ENCODE assay signal across 20 cellular contexts in genomic region chr1:78737241-78737640, GRCh38.
DNase-seq lines count a peak whose midpoint lies in the region; FAIRE-seq and TF ChIP-seq lines count a peak whose summit lies in the region.
"Had no signal": no experiment of that assay in that cellular context is flagged by ENCODE, and none has a peak within 500 bp of the region (broad histone marks: within the 10 kb centered on the region; RNA-seq: fewer than 3 reads in every experiment).

No MANE protein-coding gene starts in this region.

- H2BK15ac ChIP-seq in mesenchymal stem cell (ENCODE audit: low read depth, poor library complexity, severe bottlenecking), result no peak overlapping the region

- no peak overlapping the region for H3K4ac ChIP-seq in mesenchymal stem cell (ENCODE audit: low read depth in 1 of 2, low read length in 2 of 2)

- TF ChIP-seq CTCF in fibroblast of villous mesenchyme (IDR thresholded peaks at IDR 0.05; ENCODE audit: insufficient read depth, low read depth, low read length), result no peak

- WGBS in mesenchymal stem cell, result no CpG with 5 or more reads among the region's 1 CpG

- DNase-seq in fibroblast of villous mesenchyme (ENCODE audit: low read depth) (peak; percentile 74), mesenchymal stem cell (peak; percentile 12), DMS79 treated with DMSO at 0.1 percent for 48 hours (lab: John Stamatoyannopoulos, UW) (no peak), GM12892 (ENCODE audit: insufficient read length) (no peak)
- DNase-seq: AML-193; Caco-2; Calu3; CD4-positive, alpha-beta T cell; CD8-positive, alpha-beta T cell; DND-41; EL; GDM1 had no signal

- no peaks in the 10 kb centered on the region for H3K36me3 ChIP-seq in mesenchymal stem cell (ENCODE audit: control insufficient read depth in 1 of 2, insufficient read depth in 2 of 2, low read depth in 1 of 2, low read length in 2 of 2)
- H3K36me3 ChIP-seq: BLaER1 treated with 17β-estradiol and CSF1 and Interleukin-3, amounts not matched to agents 10 nM and 100 nM had no signal

- no peak overlapping the region for H3K23ac ChIP-seq in mesenchymal stem cell (ENCODE audit: low read length in 2 of 2)

- H2AFZ ChIP-seq in mesenchymal stem cell (ENCODE audit: low read depth, low read length), result no peak overlapping the region

- H3K4me1 ChIP-seq in mesenchymal stem cell (ENCODE audit: control insufficient read depth, insufficient read depth, low read depth, low read length), result no peaks in the 10 kb centered on the region
- H3K4me1 ChIP-seq: A549; BLaER1 treated with 17β-estradiol and CSF1 and Interleukin-3, amounts not matched to agents 10 nM and 100 nM; Caco-2 had no signal

- H2BK5ac ChIP-seq in mesenchymal stem cell (ENCODE audit: low read depth, low read length, poor library complexity, severe bottlenecking), result no peak overlapping the region

- no peak overlapping the region for H2BK120ac ChIP-seq in mesenchymal stem cell (ENCODE audit: low read depth, low read length)

- no peak overlapping the region for H3K18ac ChIP-seq in mesenchymal stem cell (ENCODE audit: low read depth in 1 of 2, low read length in 2 of 2)

- no peak overlapping the region for H3K4me3 ChIP-seq in fibroblast of villous mesenchyme (ENCODE audit: low read depth, low read length)
- H3K4me3 ChIP-seq in mesenchymal stem cell (ENCODE audit: insufficient read depth in 1 of 2, low read depth in 1 of 2, low read length in 2 of 2), result no peak overlapping the region
- H3K4me3 ChIP-seq: A549; BLaER1 treated with 17β-estradiol and CSF1 and Interleukin-3, amounts not matched to agents 10 nM and 100 nM; GM12878 had no signal

- H4K8ac ChIP-seq in mesenchymal stem cell (ENCODE audit: low read length), result no peak overlapping the region

- no peak overlapping the region for H3K4me2 ChIP-seq in mesenchymal stem cell (ENCODE audit: low read length, poor library complexity, severe bottlenecking)
- H3K4me2 ChIP-seq: A549; BLaER1 treated with 17β-estradiol and CSF1 and Interleukin-3, amounts not matched to agents 10 nM and 100 nM had no signal

- no peak overlapping the region for H3K27ac ChIP-seq in mesenchymal stem cell (ENCODE audit: low read length, poor library complexity, severe bottlenecking)
- H3K27ac ChIP-seq: 22Rv1; A549; BLaER1 treated with 17β-estradiol and CSF1 and Interleukin-3, amounts not matched to agents 10 nM and 100 nM; C4-2B had no signal

- FAIRE-seq in endometrium (lab: Jason Lieb, UNC), result peak; percentile 99
- no peak for FAIRE-seq in GM12892 (lab: Jason Lieb, UNC)
- FAIRE-seq: A549, D721Med, GM12878, GM19239 had no signal

- H2BK12ac ChIP-seq in mesenchymal stem cell (ENCODE audit: low read length in 2 of 2), result no peak overlapping the region

- H3K9ac ChIP-seq in mesenchymal stem cell (ENCODE audit: low read length), result no peak overlapping the region
- H3K9ac ChIP-seq: BLaER1 treated with 17β-estradiol and CSF1 and Interleukin-3, amounts not matched to agents 10 nM and 100 nM had no signal

- H2AK5ac ChIP-seq in mesenchymal stem cell (ENCODE audit: low read length, severe bottlenecking), result no peak overlapping the region

- H3K9me3 ChIP-seq in mesenchymal stem cell (ENCODE audit: control insufficient read depth, low read length), result no peaks in the 10 kb centered on the region
- H3K9me3 ChIP-seq: A549, Caco-2 had no signal

- no peaks in the 10 kb centered on the region for H3K27me3 ChIP-seq in mesenchymal stem cell (ENCODE audit: control insufficient read depth in 1 of 2, insufficient read depth in 1 of 2, low read length in 2 of 2)
- H3K27me3 ChIP-seq: BLaER1 treated with 17β-estradiol and CSF1 and Interleukin-3, amounts not matched to agents 10 nM and 100 nM had no signal

- no peak overlapping the region for H3K14ac ChIP-seq in mesenchymal stem cell (ENCODE audit: low read length in 2 of 2)

- no peak overlapping the region for H4K91ac ChIP-seq in mesenchymal stem cell (ENCODE audit: low read length)

- TF ChIP-seq POLR2A in GM12892 (IDR thresholded peaks at IDR 0.05; ENCODE audit: low read depth, low read length), result no peak

- no peaks in the 10 kb centered on the region for H3K79me1 ChIP-seq in mesenchymal stem cell (replicated peaks; ENCODE audit: low read length, poor library complexity, severe bottlenecking)

Comparison
In these comparisons a context has a peak if more than half of its experiments do, and no peak if none do; other contexts are left out.
1. DNase-seq: peak in fibroblast of villous mesenchyme (single experiment) and mesenchymal stem cell (single experiment); none in DMS79 treated with DMSO at 0.1 percent for 48 hours (single experiment) and GM12892 (single experiment).